Comparison of ENCODE assay signal across 23 cellular contexts in the genomic region with DNA sequence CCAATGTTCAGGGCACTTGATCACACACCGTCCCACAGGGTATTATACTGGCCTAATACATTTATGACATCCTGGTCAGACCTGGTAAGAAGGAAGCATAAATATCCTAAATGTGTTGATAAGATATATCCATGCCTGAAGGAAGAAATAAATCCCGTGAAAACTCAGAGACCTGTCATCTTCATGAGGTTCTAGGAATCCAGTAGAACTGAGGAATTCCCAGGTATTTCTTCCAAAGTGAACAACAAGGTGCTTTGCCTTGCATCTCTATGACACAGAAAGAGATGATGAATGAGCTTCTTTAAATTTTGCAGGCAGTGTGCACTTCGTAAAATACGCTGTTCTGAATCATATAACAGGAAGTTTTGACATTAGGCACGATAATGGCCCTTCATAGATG.
"Had no signal": no experiment of that assay in that cellular context is flagged by ENCODE, and none has a peak within 500 bp of the region (broad histone marks: within the 10 kb centered on the region; RNA-seq: fewer than 3 reads in every experiment).

No MANE protein-coding gene starts in this region.

- H3K9me3 ChIP-seq: colonic mucosa, esophagus muscularis mucosa, esophagus squamous epithelium, gastrocnemius medialis, gastroesophageal sphincter, heart left ventricle, heart right ventricle had no signal

- H3K4me1 ChIP-seq: colonic mucosa, esophagus muscularis mucosa, esophagus squamous epithelium, foreskin keratinocyte, gastrocnemius medialis, gastroesophageal sphincter, heart left ventricle, heart right ventricle had no signal

- H3K27ac ChIP-seq: colonic mucosa, coronary artery, dorsolateral prefrontal cortex, epithelial cell of prostate, esophagus muscularis mucosa, esophagus squamous epithelium, foreskin keratinocyte, gastrocnemius medialis, gastroesophageal sphincter, heart left ventricle, heart right ventricle had no signal

- H3K4me3 ChIP-seq: colonic mucosa, coronary artery, dorsolateral prefrontal cortex, esophagus muscularis mucosa, esophagus squamous epithelium, gastrocnemius medialis, gastroesophageal sphincter, heart left ventricle, heart right ventricle had no signal

- DNase-seq: colonic mucosa; cortex of kidney; dermis blood vessel endothelial cell; dorsolateral prefrontal cortex; effector CD4-positive, alpha-beta T cell; effector CD8-positive, alpha-beta T cell; effector memory CD4-positive, alpha-beta T cell; effector memory CD8-positive, alpha-beta T cell; endodermal cell; erythroblast; esophagus squamous epithelium; foreskin fibroblast; foreskin keratinocyte; foreskin melanocyte; gastrocnemius medialis; glutamatergic neuron; head of caudate nucleus; heart left ventricle; heart right ventricle had no signal

- H3K36me3 ChIP-seq: colonic mucosa, esophagus muscularis mucosa, esophagus squamous epithelium, gastrocnemius medialis, gastroesophageal sphincter, heart left ventricle, heart right ventricle had no signal

- H3K27me3 ChIP-seq: colonic mucosa, esophagus muscularis mucosa, esophagus squamous epithelium, gastrocnemius medialis, gastroesophageal sphincter, heart left ventricle, heart right ventricle had no signal
